24 cellular contexts compared by ENCODE assay signal in genomic region chr21:45423201-45423955, GRCh38. TPM values are rescaled to one million over a fixed set of nuclear protein-coding genes. Genes with fewer than 3 reads are reported as not detected.
DNase-seq lines count a peak whose midpoint lies in the region; ATAC-seq and TF ChIP-seq lines count a peak whose summit lies in the region.
"Had no signal": no experiment of that assay in that cellular context is flagged by ENCODE, and none has a peak within 500 bp of the region (broad histone marks: within the 10 kb centered on the region; RNA-seq: fewer than 3 reads in every experiment).

No MANE protein-coding gene starts in this region.

- DNase-seq in Right ventricle myocardium superior: peak; percentile 41
- no peak for DNase-seq in right atrium auricular region (ENCODE audit: low spot score)
- DNase-seq in left ventricle myocardium superior: peak; percentile 32
- DNase-seq in nephron progenitor cell: peak; percentile 1
- DNase-seq in aorta: peak; percentile 49 to 66
- DNase-seq in DMS 273 treated with DMSO at 0.1 percent for 48 hours (lab: John Stamatoyannopoulos, UW): no peak
- no peak for DNase-seq in T-cell
- DNase-seq: 8988T; activated CD8-positive, alpha-beta memory T cell treated with anti-CD3 and anti-CD28 coated beads, Interleukin-2, amount 50 U/mL, for 48 hours; activated effector memory CD4-positive, alpha-beta T cell treated with Interleukin-2 at 50 U/mL for 16 hours; activated naive CD8-positive, alpha-beta T cell treated with anti-CD3 and anti-CD28 coated beads, Interleukin-2, amount 50 U/mL, for 24 hours; BE2C; brain microvascular endothelial cell; head of caudate nucleus; NCI-H1436 treated with DMSO at 0.1 percent for 48 hours; NCI-H2171; NCI-H524 treated with DMSO at 0.1 percent for 48 hours; stimulated activated CD4-positive, alpha-beta T cell treated with anti-CD3 and anti-CD28 coated beads, Interleukin-12 subunit alpha, Interleukin-12 subunit beta, amount 100 ng/mL, for 4 hours; stomach; WERI-Rb-1 had no signal

- H3K27me3 ChIP-seq in right atrium auricular region (no peaks in the 10 kb centered on the region), aorta (ENCODE audit: control insufficient read depth in 1 of 2, insufficient read depth in 2 of 2, low read length in 1 of 2) (no peaks in the 10 kb centered on the region)
- H3K27me3 ChIP-seq: BE2C, brain microvascular endothelial cell, neutrophil, stomach, upper lobe of left lung had no signal

- H3K4me3 Mint-ChIP-seq in nephron progenitor cell: no peak overlapping the region
- no peak overlapping the region for H3K4me3 Mint-ChIP-seq in T-cell
- H3K4me3 Mint-ChIP-seq: activated naive CD8-positive, alpha-beta T cell treated with anti-CD3 and anti-CD28 coated beads, Interleukin-2, amount 50 U/mL, for 24 hours; dendritic cell treated with granulocyte-macrophage colony-stimulating factor and Interleukin-4, amounts not matched to agents 40 ng/mL and 50 ng/mL, for 4 days had no signal

- H3K4me3 ChIP-seq in right atrium auricular region (no peak overlapping the region), aorta (ENCODE audit: low read length in 2 of 2) (no peak overlapping the region)
- H3K4me3 ChIP-seq: stomach, upper lobe of left lung had no signal

- H3K4me1 ChIP-seq in right atrium auricular region: peaks cover 0 to 69% of the 10 kb centered on the region in 2 donors
- H3K4me1 ChIP-seq in aorta (ENCODE audit: control insufficient read depth in 1 of 2, insufficient read depth in 2 of 2, low read length in 2 of 2): no peaks in the 10 kb centered on the region

- H3K36me3 ChIP-seq in right atrium auricular region: no peaks in the 10 kb centered on the region
- no peaks in the 10 kb centered on the region for H3K36me3 ChIP-seq in aorta (ENCODE audit: control insufficient read depth in 1 of 2, insufficient read depth in 2 of 2, low read length in 1 of 2)
- H3K36me3 ChIP-seq: BE2C, neutrophil, stomach, upper lobe of left lung, WERI-Rb-1 had no signal

- H3K27ac ChIP-seq in right atrium auricular region (no peak overlapping the region), aorta (ENCODE audit: low read depth in 1 of 2, low read length in 2 of 2) (no peak overlapping the region)
- H3K27ac ChIP-seq: brain microvascular endothelial cell, neutrophil, stomach, upper lobe of left lung, WERI-Rb-1 had no signal

- intact Hi-C loops in Right ventricle myocardium superior (cut with DNase I) (no loop called here), left ventricle myocardium superior (cut with micrococcal nuclease) (no loop called here), aorta (cut with DNase I) (no loop called here)

- 67 to 69% methylated on average over 23 of the region's 23 CpGs for WGBS in aorta, 2 donors

- H3K9me3 ChIP-seq in right atrium auricular region: no peaks in the 10 kb centered on the region
- H3K9me3 ChIP-seq in aorta (ENCODE audit: control insufficient read depth, low read length): no peaks in the 10 kb centered on the region
- H3K9me3 ChIP-seq: BE2C, neutrophil, stomach, upper lobe of left lung had no signal

- H3K36me3 Mint-ChIP-seq in nephron progenitor cell (ENCODE audit: low read depth) (no peaks in the 10 kb centered on the region), T-cell (no peaks in the 10 kb centered on the region)

- POLR2A ChIA-PET in T-cell (lab: Charles Lee): interaction anchor here in 1 of 2 donors (0.7 kb wide), 1 partner anchor 36 kb away, joined by 4 read pairs; no protein-coding TSS in a partner anchor

- H3K27ac Mint-ChIP-seq in nephron progenitor cell: no peak overlapping the region
- no peak overlapping the region for H3K27ac Mint-ChIP-seq in T-cell
- H3K27ac Mint-ChIP-seq: activated naive CD8-positive, alpha-beta T cell treated with anti-CD3 and anti-CD28 coated beads, Interleukin-2, amount 50 U/mL, for 24 hours; dendritic cell treated with granulocyte-macrophage colony-stimulating factor and Interleukin-4, amounts not matched to agents 40 ng/mL and 50 ng/mL, for 4 days had no signal

- CTCF ChIA-PET in T-cell (lab: Charles Lee): interaction anchor here in 1 of 2 donors (0.7 kb wide), 1 partner anchor 369 kb away, joined by 3 read pairs; no protein-coding TSS in a partner anchor

- H3K9me3 Mint-ChIP-seq in nephron progenitor cell (no peaks in the 10 kb centered on the region), T-cell (no peaks in the 10 kb centered on the region)
- H3K9me3 Mint-ChIP-seq: activated naive CD8-positive, alpha-beta T cell treated with anti-CD3 and anti-CD28 coated beads, Interleukin-2, amount 50 U/mL, for 24 hours; dendritic cell treated with granulocyte-macrophage colony-stimulating factor and Interleukin-4, amounts not matched to agents 40 ng/mL and 50 ng/mL, for 4 days had no signal

- TF ChIP-seq CTCF in right atrium auricular region (IDR thresholded peaks at IDR 0.05): no peak
- TF ChIP-seq CTCF in nephron progenitor cell (IDR thresholded peaks at IDR 0.05): no peak

- ATAC-seq in Right ventricle myocardium superior (ENCODE audit: poor library complexity): no peak
- no peak for ATAC-seq in left ventricle myocardium superior
- ATAC-seq in aorta (ENCODE audit: low FRiP score): no peak
- ATAC-seq in GM18520 (IDR thresholded peaks at IDR 0.05; ENCODE audit: unreplicated experiment): no peak
- no peak for ATAC-seq in T-cell (replicated peaks in 1 of 4)
- ATAC-seq: activated naive CD8-positive, alpha-beta T cell treated with anti-CD3 and anti-CD28 coated beads, Interleukin-2, amount 50 U/mL, for 24 hours had no signal

- H3K27me3 Mint-ChIP-seq in nephron progenitor cell (ENCODE audit: low read depth, poor library complexity) (no peaks in the 10 kb centered on the region), T-cell (no peaks in the 10 kb centered on the region)
- H3K27me3 Mint-ChIP-seq: dendritic cell treated with granulocyte-macrophage colony-stimulating factor and Interleukin-4, amounts not matched to agents 40 ng/mL and 50 ng/mL, for 4 days had no signal

- H3K4me1 Mint-ChIP-seq in nephron progenitor cell (peaks cover 57% of the 10 kb centered on the region), T-cell (no peaks in the 10 kb centered on the region)
- H3K4me1 Mint-ChIP-seq: activated naive CD8-positive, alpha-beta T cell treated with anti-CD3 and anti-CD28 coated beads, Interleukin-2, amount 50 U/mL, for 24 hours had no signal

RNA-seq across cellular contexts. Expression of gene COL18A1, which starts 18.4 kb away (rescaled TPM):
- total RNA-seq in Right ventricle myocardium superior: 44.2 TPM
- 100 to 1,000 TPM; 117 to 134 TPM for total RNA-seq in right atrium auricular region
- total RNA-seq in left ventricle myocardium superior: 52.4 TPM
- 100 to 1,000 TPM; 289 to 301 TPM for total RNA-seq in aorta
- 100 to 1,000 TPM in 1 of 2 donors, 10 to 100 TPM in 1; 97.3 to 963 TPM for polyA plus RNA-seq in aorta
- total RNA-seq in T-cell: 10 to 100 TPM in 3 of 5 donors, 1 to 10 TPM in 2; 7.2 to 53.8 (median 10.5) TPM

Comparison
In these comparisons a context has a peak if more than half of its experiments do, and no peak if none do; other contexts are left out.
1. DNase-seq: peak in Right ventricle myocardium superior (single experiment), left ventricle myocardium superior (single experiment), nephron progenitor cell (single experiment) and aorta (2 of 2); none in right atrium auricular region (single experiment), DMS 273 treated with DMSO at 0.1 percent for 48 hours (single experiment) and T-cell (0 of 34).